Comparison of ENCODE assay signal across 10 cellular contexts in the genomic region with DNA sequence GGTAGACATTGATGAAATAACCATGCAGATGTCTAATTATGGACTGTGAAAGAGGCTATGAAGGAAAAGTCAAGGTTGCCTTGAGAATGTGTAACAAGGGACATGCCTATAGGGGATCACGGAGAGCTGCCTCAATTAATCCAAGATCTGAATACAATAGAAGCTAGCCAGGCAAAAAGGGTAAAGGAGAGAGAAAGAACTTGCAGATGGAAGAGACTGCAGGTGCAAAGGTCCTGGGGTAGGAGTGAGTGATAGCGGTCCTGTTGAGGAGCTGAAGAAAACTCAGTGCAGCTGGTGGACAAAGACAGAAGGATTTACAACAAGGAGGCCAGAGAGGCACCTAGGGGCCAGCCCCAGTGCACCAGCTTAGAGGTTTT. TPM values are rescaled to one million over a fixed set of nuclear protein-coding genes. Genes with fewer than 3 reads are reported as not detected.
DNase-seq lines count a peak whose midpoint lies in the region; ATAC-seq lines count a peak whose summit lies in the region.
"Had no signal": no experiment of that assay in that cellular context is flagged by ENCODE, and none has a peak within 500 bp of the region (broad histone marks: within the 10 kb centered on the region; RNA-seq: fewer than 3 reads in every experiment).

No MANE protein-coding gene starts in this region.

- H3K36me3 Mint-ChIP-seq in T-helper 17 cell (ENCODE audit: low read depth) = no peaks in the 10 kb centered on the region

- no peaks in the 10 kb centered on the region for H3K36me3 ChIP-seq in esophagus (ENCODE audit: control insufficient read depth in 2 of 2, insufficient read depth in 2 of 2, low read length in 1 of 2)
- peaks cover 5% of the 10 kb centered on the region for H3K36me3 ChIP-seq in thymus (ENCODE audit: control insufficient read depth, insufficient read depth)
- H3K36me3 ChIP-seq: ascending aorta had no signal

- peak overlapping the region; percentile 90 for H3K4me3 Mint-ChIP-seq in T-helper 17 cell

- H3K27ac ChIP-seq in esophagus (ENCODE audit: low read depth in 2 of 2, low read length in 1 of 2) (peak overlapping the region; percentile 29 to 67), thymus (ENCODE audit: low read depth) (peak overlapping the region; percentile 74)
- H3K27ac ChIP-seq: ascending aorta had no signal

- peaks cover 52% of the 10 kb centered on the region for H3K4me1 Mint-ChIP-seq in T-helper 17 cell

- ATAC-seq in T-helper 17 cell = no peak
- ATAC-seq in HG03460 (IDR thresholded peaks at IDR 0.05; ENCODE audit: unreplicated experiment) = no peak

- H3K27me3 Mint-ChIP-seq in T-helper 17 cell = no peaks in the 10 kb centered on the region

- H3K9me3 ChIP-seq in T-helper 17 cell (ENCODE audit: control insufficient read depth, low read length, poor library complexity, severe bottlenecking) (no peaks in the 10 kb centered on the region), esophagus (ENCODE audit: control insufficient read depth in 2 of 2, insufficient read depth in 1 of 2, low read depth in 1 of 2, low read length in 1 of 2) (no peaks in the 10 kb centered on the region), thymus (ENCODE audit: control insufficient read depth) (no peaks in the 10 kb centered on the region)
- H3K9me3 ChIP-seq: ascending aorta had no signal

- peak; percentile 33 for DNase-seq in activated effector memory CD4-positive, alpha-beta T cell treated with anti-CD3 and anti-CD28 coated beads, Interleukin-2, amount 50 U/mL, for 16 hours
- DNase-seq in activated effector memory CD4-positive, alpha-beta T cell treated with Interleukin-2 at 50 U/mL for 16 hours = no peak
- DNase-seq in T-helper 17 cell = no peak
- DNase-seq in COR-L47 (lab: John Stamatoyannopoulos, UW) = no peak
- no peak for DNase-seq in NCI-H128 (lab: John Stamatoyannopoulos, UW; ENCODE audit: unreplicated experiment)
- DNase-seq: hypothalamus had no signal

- H3K27me3 ChIP-seq in esophagus (ENCODE audit: control insufficient read depth in 1 of 2, insufficient read depth in 2 of 2, low read length in 2 of 2) (no peaks in the 10 kb centered on the region), thymus (ENCODE audit: control insufficient read depth, insufficient read depth) (no peaks in the 10 kb centered on the region)
- H3K27me3 ChIP-seq: ascending aorta had no signal

- 78 to 81% methylated on average over 2 of the region's 2 CpGs for WGBS in esophagus, 2 donors
- 93% methylated on average over 2 of the region's 2 CpGs for WGBS in thymus

- peak overlapping the region; percentile 92 for H3K27ac Mint-ChIP-seq in T-helper 17 cell

- peaks cover 0 to 24% of the 10 kb centered on the region in 2 donors for H3K4me1 ChIP-seq in esophagus (ENCODE audit: control insufficient read depth in 2 of 2, insufficient read depth in 2 of 2, low read length in 1 of 2)
- peaks cover 31% of the 10 kb centered on the region for H3K4me1 ChIP-seq in thymus (ENCODE audit: control insufficient read depth, insufficient read depth, low read length)
- H3K4me1 ChIP-seq: ascending aorta had no signal

- H3K4me3 ChIP-seq in esophagus (ENCODE audit: low read depth in 1 of 2, low read length in 2 of 2) (no peak overlapping the region), thymus (ENCODE audit: low read length) (peak overlapping the region; percentile 22)
- H3K4me3 ChIP-seq: ascending aorta had no signal

RNA-seq across cellular contexts. Expression of gene TNS4, which starts 15.9 kb away (rescaled TPM):
- total RNA-seq in T-helper 17 cell = 1 to 10 TPM in 1 of 2 donors, under 1 TPM in 1; 0.77 to 1.7 TPM
- polyA plus RNA-seq in esophagus (10 to 100 TPM; 25.4 to 74.8 TPM), thymus (24.8 TPM)
- total RNA-seq: ascending aorta had no signal

RNA-seq across cellular contexts. Expression of gene CCR7, which starts 48.0 kb away (rescaled TPM):
- total RNA-seq in T-helper 17 cell = 100 to 1,000 TPM; 165 to 182 TPM
- under 1 TPM; 0.16 to 0.54 TPM for polyA plus RNA-seq in esophagus
- 102 TPM for polyA plus RNA-seq in thymus
- total RNA-seq: ascending aorta had no signal

Comparison
In these comparisons a context has a peak if more than half of its experiments do, and no peak if none do; other contexts are left out.
1. RNA of gene CCR7, which starts 48.0 kb away (polyA plus RNA-seq): 102 TPM in thymus (single experiment); 0.16 to 0.54 TPM in esophagus; every median in the first group is over 10 times any median in the second.